In the genomic region with DNA sequence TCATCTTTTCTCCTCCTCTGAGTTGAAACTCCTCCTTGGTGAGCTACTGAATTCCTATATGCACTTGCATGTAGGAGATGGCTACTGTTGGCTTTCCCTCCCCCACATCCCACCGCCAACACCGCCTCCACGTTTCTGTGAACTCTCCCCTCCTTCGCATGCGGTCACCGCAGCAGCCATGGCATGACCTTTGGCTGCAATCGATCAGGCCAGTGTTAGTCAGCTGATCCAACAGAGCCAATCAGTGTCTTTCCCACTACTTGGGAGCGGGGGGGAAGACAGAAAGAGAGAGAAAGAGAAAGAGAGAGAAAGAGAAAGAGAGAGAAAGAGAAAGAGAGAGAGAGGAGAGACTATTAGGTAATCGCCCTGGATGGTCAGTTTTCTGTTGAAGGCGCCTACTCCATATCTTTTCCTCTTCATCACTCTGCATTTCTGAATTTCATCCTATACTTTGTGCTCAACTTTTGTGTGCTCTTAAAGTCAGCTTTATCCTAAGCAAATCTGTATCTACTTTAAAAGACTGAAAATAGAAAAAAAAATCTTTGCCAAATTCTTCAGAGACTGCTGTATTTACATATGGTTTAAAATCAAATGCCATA, we compare ENCODE assay signal across 1 cellular context.
TF ChIP-seq lines count a peak whose summit lies in the region.

No MANE protein-coding gene starts in this region.

TF ChIP-seq in HepG2, 621 proteins besides CTCF, POLR2A, EP300 and RAD21 (continued from another document and continues in another):
- TF ChIP-seq, protein P1, sequence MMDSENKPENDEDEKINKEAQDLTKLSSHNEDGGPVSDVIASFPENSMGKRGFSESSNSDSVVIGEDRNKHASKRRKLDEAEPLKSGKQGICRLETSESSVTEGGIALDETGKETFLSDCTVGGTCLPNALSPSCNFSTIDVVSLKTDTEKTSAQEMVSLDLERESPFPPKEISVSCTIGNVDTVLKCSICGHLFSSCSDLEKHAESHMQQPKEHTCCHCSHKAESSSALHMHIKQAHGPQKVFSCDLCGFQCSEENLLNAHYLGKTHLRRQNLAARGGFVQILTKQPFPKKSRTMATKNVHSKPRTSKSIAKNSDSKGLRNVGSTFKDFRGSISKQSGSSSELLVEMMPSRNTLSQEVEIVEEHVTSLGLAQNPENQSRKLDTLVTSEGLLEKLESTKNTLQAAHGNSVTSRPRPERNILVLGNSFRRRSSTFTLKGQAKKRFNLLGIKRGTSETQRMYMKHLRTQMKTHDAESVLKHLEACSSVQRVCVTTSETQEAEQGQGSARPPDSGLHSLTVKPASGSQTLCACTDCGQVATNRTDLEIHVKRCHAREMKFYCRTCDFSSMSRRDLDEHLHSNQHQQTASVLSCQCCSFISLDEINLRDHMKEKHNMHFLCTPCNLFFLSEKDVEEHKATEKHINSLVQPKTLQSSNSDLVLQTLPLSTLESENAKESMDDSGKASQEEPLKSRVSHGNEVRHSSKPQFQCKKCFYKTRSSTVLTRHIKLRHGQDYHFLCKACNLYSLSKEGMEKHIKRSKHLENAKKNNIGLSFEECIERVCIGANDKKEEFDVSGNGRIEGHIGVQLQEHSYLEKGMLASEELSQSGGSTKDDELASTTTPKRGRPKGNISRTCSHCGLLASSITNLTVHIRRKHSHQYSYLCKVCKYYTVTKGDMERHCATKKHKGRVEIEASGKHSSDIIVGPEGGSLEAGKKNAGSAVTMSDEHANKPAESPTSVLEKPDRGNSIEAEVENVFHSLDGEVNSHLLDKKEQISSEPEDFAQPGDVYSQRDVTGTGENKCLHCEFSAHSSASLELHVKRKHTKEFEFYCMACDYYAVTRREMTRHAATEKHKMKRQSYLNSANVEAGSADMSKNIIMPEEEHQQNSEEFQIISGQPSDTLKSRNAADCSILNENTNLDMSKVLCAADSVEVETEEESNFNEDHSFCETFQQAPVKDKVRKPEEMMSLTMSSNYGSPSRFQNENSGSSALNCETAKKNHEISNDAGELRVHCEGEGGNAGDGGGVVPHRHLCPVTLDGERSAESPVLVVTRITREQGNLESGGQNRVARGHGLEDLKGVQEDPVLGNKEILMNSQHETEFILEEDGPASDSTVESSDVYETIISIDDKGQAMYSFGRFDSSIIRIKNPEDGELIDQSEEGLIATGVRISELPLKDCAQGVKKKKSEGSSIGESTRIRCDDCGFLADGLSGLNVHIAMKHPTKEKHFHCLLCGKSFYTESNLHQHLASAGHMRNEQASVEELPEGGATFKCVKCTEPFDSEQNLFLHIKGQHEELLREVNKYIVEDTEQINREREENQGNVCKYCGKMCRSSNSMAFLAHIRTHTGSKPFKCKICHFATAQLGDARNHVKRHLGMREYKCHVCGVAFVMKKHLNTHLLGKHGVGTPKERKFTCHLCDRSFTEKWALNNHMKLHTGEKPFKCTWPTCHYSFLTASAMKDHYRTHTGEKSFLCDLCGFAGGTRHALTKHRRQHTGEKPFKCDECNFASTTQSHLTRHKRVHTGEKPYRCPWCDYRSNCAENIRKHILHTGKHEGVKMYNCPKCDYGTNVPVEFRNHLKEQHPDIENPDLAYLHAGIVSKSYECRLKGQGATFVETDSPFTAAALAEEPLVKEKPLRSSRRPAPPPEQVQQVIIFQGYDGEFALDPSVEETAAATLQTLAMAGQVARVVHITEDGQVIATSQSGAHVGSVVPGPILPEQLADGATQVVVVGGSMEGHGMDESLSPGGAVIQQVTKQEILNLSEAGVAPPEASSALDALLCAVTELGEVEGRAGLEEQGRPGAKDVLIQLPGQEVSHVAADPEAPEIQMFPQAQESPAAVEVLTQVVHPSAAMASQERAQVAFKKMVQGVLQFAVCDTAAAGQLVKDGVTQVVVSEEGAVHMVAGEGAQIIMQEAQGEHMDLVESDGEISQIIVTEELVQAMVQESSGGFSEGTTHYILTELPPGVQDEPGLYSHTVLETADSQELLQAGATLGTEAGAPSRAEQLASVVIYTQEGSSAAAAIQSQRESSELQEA (CRISPR knock-in tag; IDR thresholded peaks at IDR 0.05; ENCODE audit: not compliant biosample characterization): peak; percentile 61
- TF ChIP-seq CC2D1A (CRISPR knock-in tag; IDR thresholded peaks at IDR 0.05): no peak
- peak; percentile 88; the same call in 1 of the 2 replicates for TF ChIP-seq HBP1 (CRISPR knock-in tag; IDR thresholded peaks at IDR 0.05; ENCODE audit: low read depth)
- TF ChIP-seq NFATC3 (CRISPR knock-in tag; IDR thresholded peaks at IDR 0.05): peak; percentile 46; the same call in 1 of the 2 replicates
- TF ChIP-seq ZNF251 (CRISPR knock-in tag; IDR thresholded peaks at IDR 0.05): peak; percentile 94; the same call in 1 of the 2 replicates
- TF ChIP-seq RARA (CRISPR knock-in tag; IDR thresholded peaks at IDR 0.05): peak; percentile 92
- peak; percentile 94 for TF ChIP-seq NFYB (CRISPR knock-in tag; IDR thresholded peaks at IDR 0.05)
- TF ChIP-seq RERE (CRISPR knock-in tag; IDR thresholded peaks at IDR 0.05; ENCODE audit: low read depth): peak; percentile 57; the same call in 1 of the 2 replicates
- no peak for TF ChIP-seq TRIM22 (IDR thresholded peaks at IDR 0.05)
- peak; percentile 92; the same call in 1 of the 2 replicates for TF ChIP-seq KDM3A (CRISPR knock-in tag; IDR thresholded peaks at IDR 0.05; ENCODE audit: low read depth)
- no peak; the same call in none of the 2 replicates for TF ChIP-seq TEAD2 (CRISPR knock-in tag; IDR thresholded peaks at IDR 0.05)
- TF ChIP-seq ARNT (IDR thresholded peaks at IDR 0.05): no peak
- no peak for TF ChIP-seq NFE2 (CRISPR knock-in tag; IDR thresholded peaks at IDR 0.05)
- TF ChIP-seq RFXAP (CRISPR knock-in tag; IDR thresholded peaks at IDR 0.05; ENCODE audit: borderline replicate concordance): peak; percentile 82; the same call in 1 of the 2 replicates
- TF ChIP-seq, protein P2, sequence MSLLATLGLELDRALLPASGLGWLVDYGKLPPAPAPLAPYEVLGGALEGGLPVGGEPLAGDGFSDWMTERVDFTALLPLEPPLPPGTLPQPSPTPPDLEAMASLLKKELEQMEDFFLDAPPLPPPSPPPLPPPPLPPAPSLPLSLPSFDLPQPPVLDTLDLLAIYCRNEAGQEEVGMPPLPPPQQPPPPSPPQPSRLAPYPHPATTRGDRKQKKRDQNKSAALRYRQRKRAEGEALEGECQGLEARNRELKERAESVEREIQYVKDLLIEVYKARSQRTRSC (CRISPR knock-in tag; IDR thresholded peaks at IDR 0.05; ENCODE audit: low read depth): peak; percentile 96
- TF ChIP-seq ZSCAN9 (CRISPR knock-in tag; IDR thresholded peaks at IDR 0.05; ENCODE audit: borderline replicate concordance): peak; percentile 87; the same call in 1 of the 2 replicates
- TF ChIP-seq ZFP41 (CRISPR knock-in tag; IDR thresholded peaks at IDR 0.05; ENCODE audit: borderline replicate concordance): peak; percentile 74; the same call in 1 of the 2 replicates
- TF ChIP-seq ARID2 (CRISPR knock-in tag; IDR thresholded peaks at IDR 0.05; ENCODE audit: borderline replicate concordance): peak; percentile 84; the same call in 1 of the 2 replicates
- peak; percentile 92; the same call in 1 of the 2 replicates for TF ChIP-seq SNAPC2 (CRISPR knock-in tag; IDR thresholded peaks at IDR 0.05)
- peak; percentile 83; the same call in 1 of the 2 replicates for TF ChIP-seq TOE1 (CRISPR knock-in tag; IDR thresholded peaks at IDR 0.05)
- TF ChIP-seq ASH2L (IDR thresholded peaks at IDR 0.05; ENCODE audit: insufficient read length, low read depth, low read length): peak; percentile 27
- TF ChIP-seq, protein P3, sequence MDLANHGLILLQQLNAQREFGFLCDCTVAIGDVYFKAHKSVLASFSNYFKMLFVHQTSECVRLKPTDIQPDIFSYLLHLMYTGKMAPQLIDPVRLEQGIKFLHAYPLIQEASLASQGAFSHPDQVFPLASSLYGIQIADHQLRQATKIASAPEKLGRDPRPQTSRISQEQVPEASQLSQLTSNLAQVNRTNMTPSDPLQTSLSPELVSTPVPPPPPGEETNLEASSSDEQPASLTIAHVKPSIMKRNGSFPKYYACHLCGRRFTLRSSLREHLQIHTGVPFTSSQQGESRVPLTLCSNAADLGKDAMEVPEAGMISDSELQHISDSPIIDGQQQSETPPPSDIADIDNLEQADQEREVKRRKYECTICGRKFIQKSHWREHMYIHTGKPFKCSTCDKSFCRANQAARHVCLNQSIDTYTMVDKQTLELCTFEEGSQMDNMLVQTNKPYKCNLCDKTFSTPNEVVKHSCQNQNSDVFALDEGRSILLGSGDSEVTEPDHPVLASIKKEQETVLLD (CRISPR knock-in tag; IDR thresholded peaks at IDR 0.05; ENCODE audit: low read depth): peak; percentile 88
- peak; percentile 90 for TF ChIP-seq ZNF607 (CRISPR knock-in tag; IDR thresholded peaks at IDR 0.05; ENCODE audit: borderline replicate concordance)
- TF ChIP-seq, protein P4, sequence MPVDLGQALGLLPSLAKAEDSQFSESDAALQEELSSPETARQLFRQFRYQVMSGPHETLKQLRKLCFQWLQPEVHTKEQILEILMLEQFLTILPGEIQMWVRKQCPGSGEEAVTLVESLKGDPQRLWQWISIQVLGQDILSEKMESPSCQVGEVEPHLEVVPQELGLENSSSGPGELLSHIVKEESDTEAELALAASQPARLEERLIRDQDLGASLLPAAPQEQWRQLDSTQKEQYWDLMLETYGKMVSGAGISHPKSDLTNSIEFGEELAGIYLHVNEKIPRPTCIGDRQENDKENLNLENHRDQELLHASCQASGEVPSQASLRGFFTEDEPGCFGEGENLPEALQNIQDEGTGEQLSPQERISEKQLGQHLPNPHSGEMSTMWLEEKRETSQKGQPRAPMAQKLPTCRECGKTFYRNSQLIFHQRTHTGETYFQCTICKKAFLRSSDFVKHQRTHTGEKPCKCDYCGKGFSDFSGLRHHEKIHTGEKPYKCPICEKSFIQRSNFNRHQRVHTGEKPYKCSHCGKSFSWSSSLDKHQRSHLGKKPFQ (CRISPR knock-in tag; IDR thresholded peaks at IDR 0.05; ENCODE audit: insufficient replicate concordance): no peak
- TF ChIP-seq, protein P5, sequence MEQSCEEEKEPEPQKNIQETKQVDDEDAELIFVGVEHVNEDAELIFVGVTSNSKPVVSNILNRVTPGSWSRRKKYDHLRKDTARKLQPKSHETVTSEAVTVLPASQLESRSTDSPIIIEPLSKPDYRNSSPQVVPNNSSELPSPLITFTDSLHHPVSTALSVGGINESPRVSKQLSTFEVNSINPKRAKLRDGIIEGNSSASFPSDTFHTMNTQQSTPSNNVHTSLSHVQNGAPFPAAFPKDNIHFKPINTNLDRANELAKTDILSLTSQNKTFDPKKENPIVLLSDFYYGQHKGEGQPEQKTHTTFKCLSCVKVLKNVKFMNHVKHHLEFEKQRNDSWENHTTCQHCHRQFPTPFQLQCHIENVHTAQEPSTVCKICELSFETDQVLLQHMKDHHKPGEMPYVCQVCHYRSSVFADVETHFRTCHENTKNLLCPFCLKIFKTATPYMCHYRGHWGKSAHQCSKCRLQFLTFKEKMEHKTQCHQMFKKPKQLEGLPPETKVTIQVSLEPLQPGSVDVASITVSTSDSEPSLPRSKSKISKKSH (CRISPR knock-in tag; IDR thresholded peaks at IDR 0.05; ENCODE audit: borderline replicate concordance): peak; percentile 97
